In the genomic region with DNA sequence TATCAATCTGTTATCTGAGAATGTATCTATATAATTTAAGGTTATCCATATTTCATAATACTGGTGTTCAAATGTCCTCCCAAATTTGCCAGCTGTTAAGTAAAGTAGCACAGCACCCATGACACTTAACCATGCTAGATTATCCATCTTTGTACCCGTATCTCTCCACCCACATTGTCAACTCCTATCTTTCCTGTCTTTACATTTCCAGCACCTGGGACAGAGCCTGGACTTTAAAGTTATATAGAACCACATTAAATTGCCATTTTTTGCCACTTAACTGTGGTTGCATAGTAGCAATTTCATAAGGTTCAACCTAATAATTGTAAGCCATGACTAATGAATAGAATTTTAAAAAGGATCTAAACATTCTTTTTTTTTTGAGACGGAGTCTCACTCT, we compare ENCODE assay signal across 24 cellular contexts.
DNase-seq lines count a peak whose midpoint lies in the region; ATAC-seq, FAIRE-seq and TF ChIP-seq lines count a peak whose summit lies in the region.
"Had no signal": no experiment of that assay in that cellular context is flagged by ENCODE, and none has a peak within 500 bp of the region (broad histone marks: within the 10 kb centered on the region; RNA-seq: fewer than 3 reads in every experiment).

No MANE protein-coding gene starts in this region.

- H3K9me3 Mint-ChIP-seq in GM23338, result no peaks in the 10 kb centered on the region
- no peaks in the 10 kb centered on the region for H3K9me3 Mint-ChIP-seq in neural progenitor cell
- H3K9me3 Mint-ChIP-seq in chondrocyte (ENCODE audit: low read depth), result no peaks in the 10 kb centered on the region
- no peaks in the 10 kb centered on the region for H3K9me3 Mint-ChIP-seq in activated CD4-positive, alpha-beta T cell treated with anti-CD3 and anti-CD28 coated beads, Interleukin-2, amount 10 ng/mL, durations not matched to agents 7 days and 5 days
- H3K9me3 Mint-ChIP-seq: CD8-positive, alpha-beta T cell had no signal

- TF ChIP-seq CTCF in A549 (IDR thresholded peaks at IDR 0.05) (no peak), GM23338 (conservative IDR thresholded peaks at IDR 0.05; ENCODE audit: low read depth in 2 of 2) (no peak), neural progenitor cell (IDR thresholded peaks at IDR 0.05) (no peak), chondrocyte (IDR thresholded peaks at IDR 0.05) (no peak)

- no peak overlapping the region for H2AFZ ChIP-seq in GM23338
- H2AFZ ChIP-seq in neural progenitor cell (replicated peaks), result no peak overlapping the region

- H3K4me1 ChIP-seq in A549, result no peaks in the 10 kb centered on the region
- H3K4me1 ChIP-seq in GM23338 (ENCODE audit: insufficient read depth), result peaks cover 9% of the 10 kb centered on the region
- H3K4me1 ChIP-seq in neural progenitor cell, result peaks cover 23% of the 10 kb centered on the region
- H3K4me1 ChIP-seq: BLaER1 treated with 17β-estradiol and CSF1 and Interleukin-3, amounts not matched to agents 10 nM and 100 nM; Caco-2 had no signal

- H3K27ac Mint-ChIP-seq in GM23338 (no peak overlapping the region), neural progenitor cell (peak overlapping the region; percentile 10), chondrocyte (ENCODE audit: unreplicated experiment) (no peak overlapping the region)
- H3K27ac Mint-ChIP-seq in activated CD4-positive, alpha-beta T cell treated with anti-CD3 and anti-CD28 coated beads, Interleukin-2, amount 10 ng/mL, durations not matched to agents 7 days and 5 days, result no peak overlapping the region
- H3K27ac Mint-ChIP-seq: B cell; CD4-positive, alpha-beta T cell; CD8-positive, alpha-beta T cell had no signal

- DNase-seq in A549 (ENCODE audit: low read depth in 1 of 2, low spot score in 1 of 2) (no peak), GM23338 (ENCODE audit: low spot score) (no peak), neural progenitor cell (ENCODE audit: low spot score) (no peak), chondrocyte (ENCODE audit: low spot score) (no peak), NCI-H69 (lab: John Stamatoyannopoulos, UW) (no peak)
- DNase-seq in activated CD4-positive, alpha-beta T cell treated with anti-CD3 and anti-CD28 coated beads, Interleukin-2, amount 10 ng/mL, durations not matched to agents 7 days and 5 days, result no peak
- DNase-seq: 8988T; AML-193; Caco-2; Calu3; CD4-positive, alpha-beta T cell; CD8-positive, alpha-beta T cell; DMS79 treated with DMSO at 0.1 percent for 48 hours; GF-D8 had no signal

- no peak for FAIRE-seq in A549 (lab: Jason Lieb, UNC)
- FAIRE-seq: A204.1, D721Med, G401.6, GM12891, GM19239 had no signal

- peaks cover 7% of the 10 kb centered on the region; the same call in 1 of the 2 replicates for H3K9me2 ChIP-seq in GM23338 (ENCODE audit: insufficient read depth)

- H3K9me3 ChIP-seq in A549 (no peaks in the 10 kb centered on the region), neural progenitor cell (ENCODE audit: low read depth) (no peaks in the 10 kb centered on the region)
- H3K9me3 ChIP-seq: BLaER1 treated with 17β-estradiol and CSF1 and Interleukin-3, amounts not matched to agents 10 nM and 100 nM; Caco-2 had no signal

- H3K36me3 ChIP-seq in GM23338 (ENCODE audit: insufficient read depth) (no peaks in the 10 kb centered on the region), neural progenitor cell (no peaks in the 10 kb centered on the region)
- H3K36me3 ChIP-seq: BLaER1 treated with 17β-estradiol and CSF1 and Interleukin-3, amounts not matched to agents 10 nM and 100 nM had no signal

- H3F3A ChIP-seq in GM23338 (replicated peaks; ENCODE audit: low read depth) (no peaks in the 10 kb centered on the region), neural progenitor cell (ENCODE audit: low read depth) (peaks cover 27% of the 10 kb centered on the region)

- TF ChIP-seq EP300 in A549 (IDR thresholded peaks at IDR 0.05), result no peak
- no peak for TF ChIP-seq EP300 in Ishikawa (IDR thresholded peaks at IDR 0.05; ENCODE audit: borderline replicate concordance)

- H3K4me3 Mint-ChIP-seq in GM23338 (no peak overlapping the region), neural progenitor cell (no peak overlapping the region), chondrocyte (ENCODE audit: unreplicated experiment) (no peak overlapping the region)
- H3K4me3 Mint-ChIP-seq in activated CD4-positive, alpha-beta T cell treated with anti-CD3 and anti-CD28 coated beads, Interleukin-2, amount 10 ng/mL, durations not matched to agents 7 days and 5 days, result no peak overlapping the region
- H3K4me3 Mint-ChIP-seq: B cell; CD4-positive, alpha-beta T cell; CD8-positive, alpha-beta T cell had no signal

- H3K4me1 Mint-ChIP-seq in GM23338, result peaks cover 8% of the 10 kb centered on the region; the same call in 2 of the 3 replicates
- H3K4me1 Mint-ChIP-seq in neural progenitor cell, result peaks cover 16% of the 10 kb centered on the region
- no peaks in the 10 kb centered on the region for H3K4me1 Mint-ChIP-seq in chondrocyte (ENCODE audit: low read depth)
- H3K4me1 Mint-ChIP-seq in activated CD4-positive, alpha-beta T cell treated with anti-CD3 and anti-CD28 coated beads, Interleukin-2, amount 10 ng/mL, durations not matched to agents 7 days and 5 days, result no peaks in the 10 kb centered on the region
- H3K4me1 Mint-ChIP-seq: B cell had no signal

- no peak overlapping the region for H3K4me2 ChIP-seq in A549
- H3K4me2 ChIP-seq in GM23338, result no peak overlapping the region
- no peak overlapping the region for H3K4me2 ChIP-seq in neural progenitor cell
- H3K4me2 ChIP-seq: BLaER1 treated with 17β-estradiol and CSF1 and Interleukin-3, amounts not matched to agents 10 nM and 100 nM had no signal

- H3K36me3 Mint-ChIP-seq in GM23338 (ENCODE audit: low read depth), result no peaks in the 10 kb centered on the region
- H3K36me3 Mint-ChIP-seq in neural progenitor cell, result no peaks in the 10 kb centered on the region
- H3K36me3 Mint-ChIP-seq in chondrocyte (ENCODE audit: low read depth), result no peaks in the 10 kb centered on the region
- H3K36me3 Mint-ChIP-seq in activated CD4-positive, alpha-beta T cell treated with anti-CD3 and anti-CD28 coated beads, Interleukin-2, amount 10 ng/mL, durations not matched to agents 7 days and 5 days (ENCODE audit: low read depth), result no peaks in the 10 kb centered on the region
- H3K36me3 Mint-ChIP-seq: CD8-positive, alpha-beta T cell had no signal

- no peak for TF ChIP-seq POLR2A in A549 (IDR thresholded peaks at IDR 0.05; ENCODE audit: low read length)

- WGBS in A549 (ENCODE audit: missing lambda C conversion rate), result 51% methylated on average over 2 of the region's 2 CpGs

- H3K27me3 Mint-ChIP-seq in GM23338 (ENCODE audit: insufficient read depth, low read depth, poor library complexity) (no peaks in the 10 kb centered on the region), neural progenitor cell (ENCODE audit: insufficient read depth, low read depth) (peaks cover 4% of the 10 kb centered on the region), chondrocyte (ENCODE audit: low read depth) (peaks cover 1% of the 10 kb centered on the region)
- H3K27me3 Mint-ChIP-seq in activated CD4-positive, alpha-beta T cell treated with anti-CD3 and anti-CD28 coated beads, Interleukin-2, amount 10 ng/mL, durations not matched to agents 7 days and 5 days, result no peaks in the 10 kb centered on the region
- H3K27me3 Mint-ChIP-seq: B cell; CD4-positive, alpha-beta T cell had no signal

- H4K20me1 ChIP-seq in GM23338 (replicated peaks; ENCODE audit: insufficient read depth) (no peaks in the 10 kb centered on the region), neural progenitor cell (ENCODE audit: low read depth) (no peaks in the 10 kb centered on the region)
- H4K20me1 ChIP-seq: BLaER1 treated with 17β-estradiol and CSF1 and Interleukin-3, amounts not matched to agents 10 nM and 100 nM had no signal

- TF ChIP-seq RAD21 in A549 (conservative IDR thresholded peaks at IDR 0.05 in 1 of 2, IDR thresholded peaks at IDR 0.05 in 1 of 2), result no peak
- no peak for TF ChIP-seq RAD21 in Ishikawa (IDR thresholded peaks at IDR 0.05; ENCODE audit: low read depth)

- H3K27me3 ChIP-seq in GM23338 (ENCODE audit: insufficient read depth) (no peaks in the 10 kb centered on the region), neural progenitor cell (no peaks in the 10 kb centered on the region)
- H3K27me3 ChIP-seq: BLaER1 treated with 17β-estradiol and CSF1 and Interleukin-3, amounts not matched to agents 10 nM and 100 nM had no signal

- H3K79me2 ChIP-seq in GM23338 (replicated peaks; ENCODE audit: insufficient read depth) (no peaks in the 10 kb centered on the region), neural progenitor cell (ENCODE audit: low read depth) (no peaks in the 10 kb centered on the region)

- ATAC-seq in A549, result no peak
- no peak for ATAC-seq in GM23338
- ATAC-seq in HG02970 (IDR thresholded peaks at IDR 0.05; ENCODE audit: low FRiP score, unreplicated experiment), result no peak
- ATAC-seq: CD8-positive, alpha-beta T cell had no signal

- POLR2A ChIA-PET in A549 (lab: Yijun Ruan, JAX), result no interaction called here
- POLR2A ChIA-PET in activated CD4-positive, alpha-beta T cell treated with anti-CD3 and anti-CD28 coated beads, Interleukin-2, amount 10 ng/mL, durations not matched to agents 7 days and 5 days (lab: Charles Lee), result no interaction called here

- H3K27ac ChIP-seq in A549 (no peak overlapping the region), GM23338 (ENCODE audit: low read depth) (no peak overlapping the region), neural progenitor cell (peak overlapping the region; percentile 53)
- H3K27ac ChIP-seq: BLaER1 treated with 17β-estradiol and CSF1 and Interleukin-3, amounts not matched to agents 10 nM and 100 nM; C4-2B had no signal

- no peak overlapping the region for H3K4me3 ChIP-seq in A549
- H3K4me3 ChIP-seq in GM23338, result no peak overlapping the region
- H3K4me3 ChIP-seq in neural progenitor cell, result no peak overlapping the region
- H3K4me3 ChIP-seq: BLaER1 treated with 17β-estradiol and CSF1 and Interleukin-3, amounts not matched to agents 10 nM and 100 nM had no signal

- H3K9ac ChIP-seq in neural progenitor cell, result no peak overlapping the region
- H3K9ac ChIP-seq: BLaER1 treated with 17β-estradiol and CSF1 and Interleukin-3, amounts not matched to agents 10 nM and 100 nM had no signal

- CTCF ChIA-PET in A549 (lab: Yijun Ruan, JAX), result no interaction called here
- CTCF ChIA-PET in activated CD4-positive, alpha-beta T cell treated with anti-CD3 and anti-CD28 coated beads, Interleukin-2, amount 10 ng/mL, durations not matched to agents 7 days and 5 days (lab: Charles Lee), result no interaction called here

TF ChIP-seq in Ishikawa, 13 proteins besides CTCF, POLR2A, EP300 and RAD21 (continues in another document):
- no peak for TF ChIP-seq TAF1 (IDR thresholded peaks at IDR 0.05; ENCODE audit: low read depth)
